ENCODE assay signal across 8 cellular contexts in the genomic region with DNA sequence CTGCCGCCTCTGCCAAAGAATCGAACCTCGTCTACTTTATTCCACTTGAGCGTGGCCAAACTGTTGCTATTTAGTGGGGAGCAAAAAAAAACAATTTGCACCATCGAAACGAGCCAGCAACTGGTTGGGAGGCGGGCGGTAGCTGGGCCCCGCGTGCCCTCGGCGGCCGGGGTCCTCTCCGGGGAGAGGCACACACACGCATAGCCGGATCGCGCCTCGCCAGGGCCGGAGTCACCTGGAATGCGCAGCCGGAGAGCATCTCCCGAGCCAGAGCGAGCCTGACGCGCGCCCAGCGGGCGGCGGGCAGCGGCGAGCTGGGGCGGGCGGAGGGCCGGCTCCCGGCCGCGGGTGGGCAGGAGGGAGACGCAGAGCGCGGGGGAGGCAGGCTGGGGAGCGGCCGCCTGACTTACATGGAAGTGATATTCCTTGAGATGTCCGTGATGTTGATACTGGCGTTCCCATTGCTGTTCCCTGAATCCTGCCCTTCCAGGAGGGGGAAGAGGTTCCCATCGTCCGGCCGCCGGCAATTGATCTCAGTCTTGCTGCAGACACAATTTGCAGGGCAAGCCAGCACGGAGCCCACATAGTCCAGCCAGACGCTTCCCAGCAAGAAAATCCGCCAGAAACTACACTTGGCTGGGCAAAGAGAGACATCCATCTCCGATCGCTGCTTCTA. TPM values are rescaled to one million over a fixed set of nuclear protein-coding genes. Genes with fewer than 3 reads are reported as not detected.
DNase-seq lines count a peak whose midpoint lies in the region; ATAC-seq and TF ChIP-seq lines count a peak whose summit lies in the region.

No MANE protein-coding gene starts in this region.

- peak; percentile 57 to 79 for ATAC-seq in right cardiac atrium
- ATAC-seq in gastrocnemius medialis: peak in 1 of 2 donors; percentile 30
- no peak for ATAC-seq in HG02759 (IDR thresholded peaks at IDR 0.05; ENCODE audit: unreplicated experiment)
- no peak for ATAC-seq in HG02623 (IDR thresholded peaks at IDR 0.05; ENCODE audit: unreplicated experiment)

- H3K9me3 Mint-ChIP-seq in activated T-helper 1 cell treated with anti-CD3 and anti-CD28 coated beads, Interleukin-12 subunit alpha, Interleukin-12 subunit beta, Interleukin-2, Interleukin-4 antibody, amounts not matched to agents 30 ng/mL and 10 ng/mL and 1 ng/mL, durations not matched to agents 14 hours and 24 hours and 36 hours: no peaks in the 10 kb centered on the region

- no peaks in the 10 kb centered on the region for H3K27me3 ChIP-seq in right cardiac atrium (ENCODE audit: control insufficient read depth, insufficient read depth)
- peaks cover 44 to 60% (median 47%) of the 10 kb centered on the region in 3 donors for H3K27me3 ChIP-seq in gastrocnemius medialis
- peaks cover 0 to 24% of the 10 kb centered on the region in 2 donors for H3K27me3 ChIP-seq in Peyer's patch

- in situ Hi-C loops in gastrocnemius medialis (cut with MboI; ENCODE audit: low sequenced_read_pairs in 4 of 4): loop anchor here in 2 of 4 donors (10.0 to 25.0 kb wide), 3 partner anchors 1341 to 1643 kb away; no protein-coding TSS in a partner anchor

- no peaks in the 10 kb centered on the region for H3K36me3 Mint-ChIP-seq in activated T-helper 1 cell treated with anti-CD3 and anti-CD28 coated beads, Interleukin-12 subunit alpha, Interleukin-12 subunit beta, Interleukin-2, Interleukin-4 antibody, amounts not matched to agents 30 ng/mL and 10 ng/mL and 1 ng/mL, durations not matched to agents 14 hours and 24 hours and 36 hours (ENCODE audit: low read depth)

- no peak overlapping the region for H3K27ac Mint-ChIP-seq in activated T-helper 1 cell treated with anti-CD3 and anti-CD28 coated beads, Interleukin-12 subunit alpha, Interleukin-12 subunit beta, Interleukin-2, Interleukin-4 antibody, amounts not matched to agents 30 ng/mL and 10 ng/mL and 1 ng/mL, durations not matched to agents 14 hours and 24 hours and 36 hours

- WGBS in right cardiac atrium: 1% methylated on average over 54 of the region's 54 CpGs

- TF ChIP-seq CTCF in gastrocnemius medialis (IDR thresholded peaks at IDR 0.05 in 4 of 5, conservative IDR thresholded peaks at IDR 0.05 in 1 of 5) (no peak), Peyer's patch (IDR thresholded peaks at IDR 0.05) (no peak)

- TF ChIP-seq POLR2A in gastrocnemius medialis (IDR thresholded peaks at IDR 0.05): no peak
- TF ChIP-seq POLR2A in Peyer's patch (IDR thresholded peaks at IDR 0.05): no peak

- H3K4me3 ChIP-seq in right cardiac atrium (ENCODE audit: low read length) (peak overlapping the region; percentile 55), gastrocnemius medialis (peak overlapping the region; percentile 44 to 58 (median 53)), Peyer's patch (peak overlapping the region in 2 of 4 donors; percentile 6 to 43)

- H3K36me3 ChIP-seq in gastrocnemius medialis: no peaks in the 10 kb centered on the region
- H3K36me3 ChIP-seq in Peyer's patch: no peaks in the 10 kb centered on the region

- peak overlapping the region; percentile 56 for H3K4me3 Mint-ChIP-seq in activated T-helper 1 cell treated with anti-CD3 and anti-CD28 coated beads, Interleukin-12 subunit alpha, Interleukin-12 subunit beta, Interleukin-2, Interleukin-4 antibody, amounts not matched to agents 30 ng/mL and 10 ng/mL and 1 ng/mL, durations not matched to agents 14 hours and 24 hours and 36 hours

- intact Hi-C loops in activated T-helper 1 cell treated with anti-CD3 and anti-CD28 coated beads, Interleukin-12 subunit alpha, Interleukin-12 subunit beta, Interleukin-2, Interleukin-4 antibody, amounts not matched to agents 30 ng/mL and 10 ng/mL and 1 ng/mL, durations not matched to agents 14 hours and 24 hours and 36 hours (cut with micrococcal nuclease): no loop called here
- intact Hi-C loops in right cardiac atrium (cut with DNase I): loop anchor here in 1 of 4 donors (10.0 kb wide), 1 partner anchor 189 kb away; no protein-coding TSS in a partner anchor
- intact Hi-C loops in gastrocnemius medialis (cut with DNase I; ENCODE audit: low total_unique reads): no loop called here

- H3K9me3 ChIP-seq in right cardiac atrium (ENCODE audit: control insufficient read depth, low read length): no peaks in the 10 kb centered on the region
- H3K9me3 ChIP-seq in gastrocnemius medialis: no peaks in the 10 kb centered on the region
- H3K9me3 ChIP-seq in Peyer's patch: no peaks in the 10 kb centered on the region

- H3K27ac ChIP-seq in right cardiac atrium (ENCODE audit: low read length) (no peak overlapping the region), gastrocnemius medialis (no peak overlapping the region), Peyer's patch (no peak overlapping the region)

- peaks cover 56% of the 10 kb centered on the region for H3K27me3 Mint-ChIP-seq in activated T-helper 1 cell treated with anti-CD3 and anti-CD28 coated beads, Interleukin-12 subunit alpha, Interleukin-12 subunit beta, Interleukin-2, Interleukin-4 antibody, amounts not matched to agents 30 ng/mL and 10 ng/mL and 1 ng/mL, durations not matched to agents 14 hours and 24 hours and 36 hours (ENCODE audit: insufficient read depth)

- peak; percentile 43 for DNase-seq in HEK293T (ENCODE audit: extremely low spot score)
- DNase-seq in activated T-helper 1 cell treated with anti-CD3 and anti-CD28 coated beads, Interleukin-12 subunit alpha, Interleukin-12 subunit beta, Interleukin-2, Interleukin-4 antibody, amounts not matched to agents 30 ng/mL and 10 ng/mL and 1 ng/mL, durations not matched to agents 14 hours and 24 hours and 36 hours (ENCODE audit: low spot score): no peak
- peak; percentile 50 to 71 (median 69) for DNase-seq in right cardiac atrium
- no peak for DNase-seq in gastrocnemius medialis
- DNase-seq in SIG-M5 treated with dmso at 0.1 percent for 504 hours (lab: John Stamatoyannopoulos, UW; ENCODE audit: unreplicated experiment): no peak
- DNase-seq in Peyer's patch: no peak

- CTCF ChIA-PET in HEK293T (lab: Yijun Ruan, JAX): interaction anchor here (0.7 to 1.6 kb wide), 2 partner anchors 136 to 200 kb away, joined by 3 to 4 read pairs; no protein-coding TSS in a partner anchor

- H3K4me1 ChIP-seq in right cardiac atrium (ENCODE audit: control insufficient read depth, insufficient read depth, low read length) (peaks cover 3% of the 10 kb centered on the region), gastrocnemius medialis (peaks cover 11 to 12% of the 10 kb centered on the region in 2 donors), Peyer's patch (peaks cover 0 to 20% (median 0%) of the 10 kb centered on the region in 4 donors)

- H3K4me1 Mint-ChIP-seq in activated T-helper 1 cell treated with anti-CD3 and anti-CD28 coated beads, Interleukin-12 subunit alpha, Interleukin-12 subunit beta, Interleukin-2, Interleukin-4 antibody, amounts not matched to agents 30 ng/mL and 10 ng/mL and 1 ng/mL, durations not matched to agents 14 hours and 24 hours and 36 hours (ENCODE audit: low read depth): peaks cover 19% of the 10 kb centered on the region

- POLR2A ChIA-PET in HEK293T (lab: Yijun Ruan, JAX): interaction anchor here (0.6 kb wide), 1 partner anchor 65 kb away, joined by 3 read pairs; no protein-coding TSS in a partner anchor

TF ChIP-seq in HEK293T, 16 proteins besides CTCF, POLR2A, EP300 and RAD21:
- TF ChIP-seq FOXA1 (IDR thresholded peaks at IDR 0.05) (no peak), PKNOX1 (IDR thresholded peaks at IDR 0.05) (no peak), ARNT (IDR thresholded peaks at IDR 0.05) (no peak), HDGF (IDR thresholded peaks at IDR 0.05; ENCODE audit: borderline replicate concordance) (no peak), BHLHE40 (IDR thresholded peaks at IDR 0.05; ENCODE audit: borderline replicate concordance) (no peak), CTBP1 (IDR thresholded peaks at IDR 0.05; ENCODE audit: borderline replicate concordance) (no peak), TARDBP (IDR thresholded peaks at IDR 0.05) (no peak), NFRKB (IDR thresholded peaks at IDR 0.05) (no peak), L3MBTL2 (conservative IDR thresholded peaks at IDR 0.05) (no peak)

RNA-seq across cellular contexts. Expression of gene NTRK3, which starts 0.9 kb away (rescaled TPM):
- total RNA-seq in activated T-helper 1 cell treated with anti-CD3 and anti-CD28 coated beads, Interleukin-12 subunit alpha, Interleukin-12 subunit beta, Interleukin-2, Interleukin-4 antibody, amounts not matched to agents 30 ng/mL and 10 ng/mL and 1 ng/mL, durations not matched to agents 14 hours and 24 hours and 36 hours: 0.24 and 0.29 TPM in 2 replicates
- total RNA-seq in right cardiac atrium: 1 to 10 TPM; 2.6 to 5.5 (median 3.9) TPM
- 3.6 TPM for polyA plus RNA-seq in right cardiac atrium
- 1 to 10 TPM in 1 of 4 donors, under 1 TPM in 3; 0.61 to 2.7 (median 0.77) TPM for total RNA-seq in gastrocnemius medialis
- total RNA-seq in Peyer's patch: 1 to 10 TPM in 3 of 4 donors, under 1 TPM in 1; 0.35 to 5.8 (median 3.0) TPM

Comparison
In these comparisons a context has a peak if more than half of its experiments do, and no peak if none do; other contexts are left out.
1. DNase-seq: peak in HEK293T (single experiment) and right cardiac atrium (3 of 3); none in activated T-helper 1 cell treated with anti-CD3 and anti-CD28 coated beads, Interleukin-12 subunit alpha, Interleukin-12 subunit beta, Interleukin-2, Interleukin-4 antibody, amounts not matched to agents 30 ng/mL and 10 ng/mL and 1 ng/mL, durations not matched to agents 14 hours and 24 hours and 36 hours (single experiment), gastrocnemius medialis (0 of 2), SIG-M5 treated with dmso at 0.1 percent for 504 hours (single experiment) and Peyer's patch (0 of 3).
2. ATAC-seq: peak in right cardiac atrium (2 of 2); none in HG02759 (single experiment) and HG02623 (single experiment).